Comparison of ENCODE assay signal across 9 cellular contexts in genomic region chr22:38572065-38572464, GRCh38. TPM values are rescaled to one million over a fixed set of nuclear protein-coding genes. Genes with fewer than 3 reads are reported as not detected.
A peak's percentile ranks its signal among the peaks of the same experiment; 100 is the strongest.
DNase-seq lines count a peak whose midpoint lies in the region; ATAC-seq, FAIRE-seq and TF ChIP-seq lines count a peak whose summit lies in the region.
"Had no signal": no experiment of that assay in that cellular context is flagged by ENCODE, and none has a peak within 500 bp of the region (broad histone marks: within the 10 kb centered on the region; RNA-seq: fewer than 3 reads in every experiment).

No MANE protein-coding gene starts in this region.

- SMC1A ChIA-PET in GM12878 (lab: Charles Lee; ENCODE audit: uncharacterized antibody, unreplicated experiment), result interaction anchor here (0.6 to 2.9 kb wide), 9 partner anchors 12 to 520 kb away, joined by 3 to 22 read pairs (median 3); no protein-coding TSS in a partner anchor

- FAIRE-seq in GM18507 (lab: Jason Lieb, UNC) (peak; percentile 88), GM12878 (lab: Jason Lieb, UNC) (peak; percentile 59)

- no peaks in the 10 kb centered on the region for H3K27me3 Mint-ChIP-seq in activated T-helper 17 cell treated with anti-CD3 and anti-CD28 coated beads, Interleukin-2, amount 50 U/mL, for 72 hours
- H3K27me3 Mint-ChIP-seq: IgD-negative memory B cell had no signal

- intact Hi-C loops in GM12878 (cut with micrococcal nuclease; ENCODE audit: unreplicated experiment), result loop anchor here (1.0 to 10.0 kb wide), 4 partner anchors 155 to 520 kb away; no protein-coding TSS in a partner anchor

- TF ChIP-seq RAD21 in GM12878 (IDR thresholded peaks at IDR 0.05; ENCODE audit: insufficient read depth, low read depth, low read length), result peak; percentile 66

- no peaks in the 10 kb centered on the region for H3K9me3 Mint-ChIP-seq in activated T-helper 17 cell treated with anti-CD3 and anti-CD28 coated beads, Interleukin-2, amount 50 U/mL, for 72 hours
- H3K9me3 Mint-ChIP-seq: IgD-negative memory B cell had no signal

- CTCF ChIA-PET in BJ (lab: Yijun Ruan, JAX) (interaction anchor here (0.7 to 4.1 kb wide), 15 partner anchors 9 to 527 kb away, joined by 3 to 41 read pairs (median 3); no protein-coding TSS in a partner anchor), GM12878 (lab: Yijun Ruan, JAX) (interaction anchor here (0.8 to 5.3 kb wide), 19 partner anchors 10 to 523 kb away, joined by 3 to 75 read pairs (median 4); partner anchors contain the start of gene PICK1)

- ATAC-seq in GM12878 (peak; percentile 52), HG03520 (IDR thresholded peaks at IDR 0.05; ENCODE audit: unreplicated experiment) (no peak)
- no peak for ATAC-seq in activated T-helper 17 cell treated with anti-CD3 and anti-CD28 coated beads, Interleukin-2, amount 50 U/mL, for 72 hours (replicated peaks)

- H4K20me1 ChIP-seq in OCI-LY1 (ENCODE audit: insufficient read depth, low read length), result no peaks in the 10 kb centered on the region
- no peaks in the 10 kb centered on the region for H4K20me1 ChIP-seq in GM12878 (ENCODE audit: control insufficient read depth, insufficient read depth)

- no peak overlapping the region for H3K27ac ChIP-seq in OCI-LY1 (ENCODE audit: low read depth, low read length, poor library complexity, severe bottlenecking)
- no peak overlapping the region for H3K27ac ChIP-seq in GM12878 (ENCODE audit: control insufficient read depth, insufficient read depth)

- TF ChIP-seq EP300 in GM12878 (IDR thresholded peaks at IDR 0.05; ENCODE audit: borderline replicate concordance in 1 of 2, control insufficient read depth in 1 of 2, low read depth in 2 of 2, low read length in 2 of 2), result no peak

- peaks cover 21% of the 10 kb centered on the region for H3K4me1 ChIP-seq in OCI-LY1 (ENCODE audit: insufficient read depth, low read length, severe bottlenecking)
- H3K4me1 ChIP-seq in GM12878 (ENCODE audit: control insufficient read depth, insufficient read depth, low read length), result peaks cover 7% of the 10 kb centered on the region; the same call in 1 of the 2 replicates

- WGBS in GM12878 (ENCODE audit: insufficient coverage, insufficient replicate concordance, low lambda C conversion rate, missing lambda C conversion rate), result 3% methylated on average over 3 of the region's 3 CpGs

- H3K79me2 ChIP-seq in OCI-LY1 (ENCODE audit: insufficient read depth, low read length) (no peaks in the 10 kb centered on the region), GM12878 (ENCODE audit: control insufficient read depth, insufficient read depth, low read length) (no peaks in the 10 kb centered on the region)

- no peaks in the 10 kb centered on the region for H3K9me2 ChIP-seq in OCI-LY1 (ENCODE audit: low read depth, low read length)

- no peak overlapping the region for H3K27ac Mint-ChIP-seq in activated T-helper 17 cell treated with anti-CD3 and anti-CD28 coated beads, Interleukin-2, amount 50 U/mL, for 72 hours

- no TSS peak for BruUV-seq in GM12878 (replicated peaks; lab: Mats Ljungman, UMichigan)

- TF ChIP-seq POLR2A in GM12878 (IDR thresholded peaks at IDR 0.05; ENCODE audit: low read depth, low read length), result no peak

- no peaks in the 10 kb centered on the region for H3K27me3 ChIP-seq in BJ (ENCODE audit: control insufficient read depth, insufficient read depth, low read length)
- H3K27me3 ChIP-seq in OCI-LY1 (ENCODE audit: insufficient read depth, low read length), result no peaks in the 10 kb centered on the region
- H3K27me3 ChIP-seq in GM12878 (replicated peaks in 1 of 2; ENCODE audit: control insufficient read depth in 2 of 2, insufficient read depth in 2 of 2, low read length in 1 of 2), result no peaks in the 10 kb centered on the region

- H3K4me3 Mint-ChIP-seq in activated T-helper 17 cell treated with anti-CD3 and anti-CD28 coated beads, Interleukin-2, amount 50 U/mL, for 72 hours, result no peak overlapping the region

- H3K4me2 ChIP-seq in OCI-LY1 (ENCODE audit: low read length), result no peak overlapping the region
- no peak overlapping the region for H3K4me2 ChIP-seq in GM12878 (ENCODE audit: control insufficient read depth, insufficient read depth)

- no peak overlapping the region for H3K4me3 ChIP-seq in BJ (ENCODE audit: low read depth, low read length)
- no peak overlapping the region for H3K4me3 ChIP-seq in OCI-LY1 (ENCODE audit: low read depth, low read length, poor library complexity, severe bottlenecking)
- no peak overlapping the region for H3K4me3 ChIP-seq in GM12878

- no peak overlapping the region for H3K9ac ChIP-seq in OCI-LY1 (ENCODE audit: low read length)
- no peak overlapping the region for H3K9ac ChIP-seq in GM12878 (ENCODE audit: control insufficient read depth, insufficient read depth, low read length)

- no peaks in the 10 kb centered on the region for H3K4me1 Mint-ChIP-seq in activated T-helper 17 cell treated with anti-CD3 and anti-CD28 coated beads, Interleukin-2, amount 50 U/mL, for 72 hours

- H2AFZ ChIP-seq in OCI-LY1 (ENCODE audit: low read length) (no peak overlapping the region), GM12878 (ENCODE audit: control insufficient read depth, low read depth, low read length) (no peak overlapping the region)

- H3K9me3 ChIP-seq in OCI-LY1 (ENCODE audit: low read length) (no peaks in the 10 kb centered on the region), GM12878 (replicated peaks; ENCODE audit: control insufficient read depth, insufficient read depth, low read length) (no peaks in the 10 kb centered on the region)

- in situ Hi-C loops in GM12878 (cut with MboI), result loop anchor here (5.0 kb wide), 1 partner anchor 520 kb away; no protein-coding TSS in a partner anchor

- POLR2A ChIA-PET in BJ (lab: Charles Lee), result no interaction called here
- POLR2A ChIA-PET in GM12878 (lab: Charles Lee), result interaction anchor here (2.1 kb wide), 1 partner anchor 520 kb away, joined by 5 read pairs; no protein-coding TSS in a partner anchor

- TF ChIP-seq CTCF in BJ (IDR thresholded peaks at IDR 0.05; ENCODE audit: insufficient read depth, low read depth, low read length) (peak; percentile 42), OCI-LY1 (IDR thresholded peaks at IDR 0.05; ENCODE audit: low read length) (peak; percentile 70), GM12878 (IDR thresholded peaks at IDR 0.05 in 2 of 3, conservative IDR thresholded peaks at IDR 0.05 in 1 of 3; ENCODE audit: control insufficient read depth in 2 of 3, extremely low read depth in 1 of 3, insufficient read depth in 1 of 3, low read depth in 3 of 3, low read length in 3 of 3) (peak; percentile 44 to 58 (median 45))

- peaks cover 8% of the 10 kb centered on the region; the same call in 1 of the 2 replicates for H3F3A ChIP-seq in OCI-LY1 (ENCODE audit: insufficient read depth, low read length)

- no peaks in the 10 kb centered on the region for H3K36me3 Mint-ChIP-seq in activated T-helper 17 cell treated with anti-CD3 and anti-CD28 coated beads, Interleukin-2, amount 50 U/mL, for 72 hours (ENCODE audit: low read depth)
- H3K36me3 Mint-ChIP-seq: IgD-negative memory B cell had no signal

- RAD21 ChIA-PET in GM12878 (lab: Charles Lee; ENCODE audit: unreplicated experiment), result interaction anchor here (0.5 to 4.9 kb wide), 5 partner anchors 36 to 519 kb away, joined by 3 to 49 read pairs (median 3); no protein-coding TSS in a partner anchor

- no peaks in the 10 kb centered on the region for H3K36me3 ChIP-seq in BJ (ENCODE audit: control insufficient read depth, insufficient read depth, low read length)
- H3K36me3 ChIP-seq in OCI-LY1 (ENCODE audit: insufficient read depth, low read length), result no peaks in the 10 kb centered on the region
- H3K36me3 ChIP-seq in GM12878 (ENCODE audit: control insufficient read depth in 2 of 2, insufficient read depth in 2 of 2, low read length in 1 of 2), result no peaks in the 10 kb centered on the region

- DNase-seq in BJ (ENCODE audit: low read depth) (no peak), GM18507 (ENCODE audit: extremely low spot score, insufficient read length, low read depth) (no peak), GM12878 (ENCODE audit: low read depth, low spot score) (peak; percentile 12), kidney glomerular epithelial cell (lab: John Stamatoyannopoulos, UW) (peak; percentile 51), stromal cell of bone marrow (ENCODE audit: low read depth) (peak; percentile 41)

TF ChIP-seq in GM12878, 131 proteins besides CTCF, POLR2A, EP300 and RAD21:
- TF ChIP-seq SMC3 (IDR thresholded peaks at IDR 0.05; ENCODE audit: borderline replicate concordance, low read length) (peak; percentile 62; the same call in 1 of the 2 replicates), SMARCA5 (IDR thresholded peaks at IDR 0.05) (no peak)

RNA-seq across cellular contexts. Expression of gene DMC1, which starts 2.1 kb away (rescaled TPM):
- 0.37 and 0.97 TPM in 2 replicates for polyA plus RNA-seq in BJ (2011; rRNA removed)
- 1.1 and 1.3 TPM in 2 replicates for polyA minus RNA-seq in BJ (2011; rRNA and poly(A)+ RNA removed)
- 3.5 and 5.6 TPM in 2 replicates for total RNA-seq in GM12878 (2013; cell fraction: nucleolus; rRNA removed)
- 1.0 and 10.8 TPM in 2 replicates for total RNA-seq in GM12878 (2014; rRNA removed)
- 6.0 and 6.7 TPM in 2 replicates for total RNA-seq in GM12878 (2014; rRNA removed; fragmentation: Illumina TruSeq; extraction: Trizol)
- 2.2 and 2.7 TPM in 2 replicates for total RNA-seq in GM12878 (2021)
- polyA plus RNA-seq in GM12878 (2011; ENCODE audit: low read depth), result 1.2 TPM
- 5.9 and 10.5 TPM in 2 replicates for polyA plus RNA-seq in GM12878 (2011; rRNA removed)
- 7.8 and 13.1 TPM in 2 replicates for polyA plus RNA-seq in GM12878 (2011; cell fraction: cytosol; rRNA removed)
- polyA plus RNA-seq in GM12878 (2011; cell fraction: nucleus; rRNA removed), result 3.4 and 5.6 TPM in 2 replicates
- 2.8 and 7.7 TPM in 2 replicates for polyA plus RNA-seq in GM12878 (2012)
- 2.4 and 5.5 TPM in 2 replicates for polyA plus RNA-seq in GM12878 (2014; fragmentation: Illumina TruSeq; extraction: Trizol)
- 1 to 10 TPM; 1.5 to 3.5 TPM for polyA plus RNA-seq in GM12878 (2014; fragmentation: Nextera tagmentation; extraction: Ambion mirVana)
- polyA plus RNA-seq in GM12878 (2014; rRNA removed), result 19.0 and 21.0 TPM in 2 replicates
- 1 to 10 TPM; 3.8 to 5.3 TPM for polyA plus RNA-seq in GM12878 (2016; fragmentation: Nextera tagmentation; extraction: Ambion mirVana)
- 4.8 and 11.9 TPM in 2 replicates for polyA minus RNA-seq in GM12878 (2011; rRNA and poly(A)+ RNA removed)
- polyA minus RNA-seq in GM12878 (2011; cell fraction: cytosol; rRNA and poly(A)+ RNA removed), result 5.2 and 7.6 TPM in 2 replicates
- polyA minus RNA-seq in GM12878 (2011; cell fraction: nucleus; rRNA and poly(A)+ RNA removed), result 0.85 and 7.3 TPM in 2 replicates
- 10 to 100 TPM; 10.8 to 13.2 TPM for total RNA-seq in activated T-helper 17 cell treated with anti-CD3 and anti-CD28 coated beads, Interleukin-2, amount 50 U/mL, for 72 hours
- polyA plus RNA-seq: IgD-negative memory B cell had no signal

Comparison
In these comparisons a context has a peak if more than half of its experiments do, and no peak if none do; other contexts are left out.
1. DNase-seq: peak in GM12878 (single experiment), kidney glomerular epithelial cell (single experiment) and stromal cell of bone marrow (single experiment); none in BJ (single experiment) and GM18507 (single experiment).
2. Peak in every context shown above with its lines, with median percentiles within 50 percentile points of each other: CTCF ChIP-seq.